8 cellular contexts compared by ENCODE assay signal in genomic region chr5:102971693-102972293, GRCh38.
A peak's percentile ranks its signal among the peaks of the same experiment; 100 is the strongest.
DNase-seq lines count a peak whose midpoint lies in the region; ATAC-seq lines count a peak whose summit lies in the region.

No MANE protein-coding gene starts in this region.

- no peaks in the 10 kb centered on the region for H3K4me1 ChIP-seq in effector memory CD4-positive, alpha-beta T cell (ENCODE audit: control insufficient read depth, insufficient read depth, low read length, poor library complexity, severe bottlenecking)

- H3K36me3 ChIP-seq in effector memory CD4-positive, alpha-beta T cell (ENCODE audit: control insufficient read depth, insufficient read depth, low read length) = no peaks in the 10 kb centered on the region

- peak; percentile 46 for ATAC-seq in HG03442 (IDR thresholded peaks at IDR 0.05; ENCODE audit: unreplicated experiment)

- H3K9me3 ChIP-seq in effector memory CD4-positive, alpha-beta T cell (ENCODE audit: control insufficient read depth, low read length) = no peaks in the 10 kb centered on the region

- H3K27me3 ChIP-seq in effector memory CD4-positive, alpha-beta T cell (replicated peaks; ENCODE audit: control insufficient read depth, insufficient read depth, low read length, poor library complexity, severe bottlenecking) = no peaks in the 10 kb centered on the region

- no peak overlapping the region for H3K27ac ChIP-seq in effector memory CD4-positive, alpha-beta T cell (ENCODE audit: insufficient read depth, low read length, poor library complexity, severe bottlenecking)

- DNase-seq in NCI-H2227 (lab: John Stamatoyannopoulos, UW; ENCODE audit: unreplicated experiment) (peak; percentile 16), NCI-H2227 treated with DMSO at 0.1 percent for 48 hours (lab: John Stamatoyannopoulos, UW) (no peak), amniotic epithelial cell (ENCODE audit: low read depth) (peak; percentile 61), kidney glomerular epithelial cell (lab: John Stamatoyannopoulos, UW) (peak; percentile 23), NCI-H2029 treated with DMSO at 0.1 percent for 48 hours (lab: John Stamatoyannopoulos, UW) (no peak)
- DNase-seq in effector memory CD4-positive, alpha-beta T cell = no peak
- no peak for DNase-seq in stimulated activated CD4-positive, alpha-beta T cell treated with anti-CD3 and anti-CD28 coated beads, Interleukin-2, amount 100 ng/mL, for 24 hours

- H3K4me3 ChIP-seq in effector memory CD4-positive, alpha-beta T cell (ENCODE audit: insufficient read depth, low read depth, low read length, poor library complexity, severe bottlenecking) = no peak overlapping the region

Comparison
In these comparisons a context has a peak if more than half of its experiments do, and no peak if none do; other contexts are left out.
1. DNase-seq: peak in NCI-H2227 (single experiment), amniotic epithelial cell (single experiment) and kidney glomerular epithelial cell (single experiment); none in NCI-H2227 treated with DMSO at 0.1 percent for 48 hours (single experiment), effector memory CD4-positive, alpha-beta T cell (0 of 3), NCI-H2029 treated with DMSO at 0.1 percent for 48 hours (single experiment) and stimulated activated CD4-positive, alpha-beta T cell treated with anti-CD3 and anti-CD28 coated beads, Interleukin-2, amount 100 ng/mL, for 24 hours (0 of 2).